Comparison of ENCODE assay signal across 25 cellular contexts in the genomic region with DNA sequence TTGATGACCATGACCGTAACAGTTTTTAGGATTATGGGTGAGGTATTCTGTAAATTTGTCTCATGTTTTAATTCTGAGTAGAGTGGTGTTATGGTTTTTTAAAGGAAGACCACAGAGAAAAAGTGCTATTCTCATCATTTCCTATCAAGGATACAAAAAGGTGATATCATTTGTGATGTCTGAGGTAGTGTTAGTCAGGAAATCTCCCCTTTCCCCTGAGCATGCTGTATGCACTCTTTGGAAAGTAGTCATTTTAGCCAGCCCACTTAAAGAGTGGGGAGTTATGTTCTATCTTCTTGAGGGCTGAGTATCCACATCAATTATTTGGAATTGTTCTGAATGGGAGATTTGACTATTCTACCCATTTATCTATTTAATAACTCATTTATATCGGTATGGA.
DNase-seq lines count a peak whose midpoint lies in the region; ATAC-seq, FAIRE-seq and TF ChIP-seq lines count a peak whose summit lies in the region.
"Had no signal": no experiment of that assay in that cellular context is flagged by ENCODE, and none has a peak within 500 bp of the region (broad histone marks: within the 10 kb centered on the region; RNA-seq: fewer than 3 reads in every experiment).

No MANE protein-coding gene starts in this region.

- peaks cover 12% of the 10 kb centered on the region for H3K27me3 Mint-ChIP-seq in activated CD4-positive, alpha-beta T cell treated with anti-CD3 and anti-CD28 coated beads for 36 hours
- peaks cover 0 to 7% of the 10 kb centered on the region in 2 donors for H3K27me3 Mint-ChIP-seq in natural killer cell treated with Interleukin-12 subunit alpha and Interleukin-12 subunit beta and Interleukin-15 and Interleukin-18, amount 100 ng/mL, for 72 hours
- peaks cover 8 to 15% of the 10 kb centered on the region in 2 donors for H3K27me3 Mint-ChIP-seq in natural killer cell (ENCODE audit: low read depth in 2 of 2)
- H3K27me3 Mint-ChIP-seq: B cell; CD4-positive, CD25-positive, alpha-beta regulatory T cell had no signal

- ATAC-seq in activated CD4-positive, alpha-beta T cell treated with anti-CD3 and anti-CD28 coated beads for 36 hours: peak; percentile 8
- ATAC-seq in natural killer cell treated with Interleukin-12 subunit alpha and Interleukin-12 subunit beta and Interleukin-15 and Interleukin-18, amount 100 ng/mL, for 72 hours: peak in 1 of 2 donors; percentile 37
- ATAC-seq in natural killer cell: no peak
- ATAC-seq: CD8-positive, alpha-beta T cell; GM12878; GM23338; HCT116 had no signal

- FAIRE-seq in bronchial epithelial cell (lab: Jason Lieb, UNC) (no peak), urothelium cell line (lab: Jason Lieb, UNC) (no peak)
- FAIRE-seq: A204.1, D721Med, GM12878 had no signal

- POLR2A ChIA-PET in activated CD4-positive, alpha-beta T cell treated with anti-CD3 and anti-CD28 coated beads for 36 hours (lab: Charles Lee): no interaction called here

- no peaks in the 10 kb centered on the region for H3K36me3 Mint-ChIP-seq in activated CD4-positive, alpha-beta T cell treated with anti-CD3 and anti-CD28 coated beads for 36 hours (ENCODE audit: low read depth)
- H3K36me3 Mint-ChIP-seq in natural killer cell treated with Interleukin-12 subunit alpha and Interleukin-12 subunit beta and Interleukin-15 and Interleukin-18, amount 100 ng/mL, for 72 hours: peaks cover 13% of the 10 kb centered on the region
- no peaks in the 10 kb centered on the region for H3K36me3 Mint-ChIP-seq in natural killer cell
- H3K36me3 Mint-ChIP-seq: CD4-positive, CD25-positive, alpha-beta regulatory T cell; CD8-positive, alpha-beta T cell had no signal

- intact Hi-C loops in activated CD4-positive, alpha-beta T cell treated with anti-CD3 and anti-CD28 coated beads for 36 hours (cut with DNase I, micrococcal nuclease): no loop called here
- intact Hi-C loops in natural killer cell (cut with micrococcal nuclease) (no loop called here), stomach (cut with DNase I; ENCODE audit: low total_unique reads) (no loop called here)

- no peaks in the 10 kb centered on the region for H3K4me1 ChIP-seq in stomach
- H3K4me1 ChIP-seq: BLaER1, Caco-2 had no signal

- no peak for TF ChIP-seq POLR2A in stomach (IDR thresholded peaks at IDR 0.05)

- H3K4me3 ChIP-seq in bronchial epithelial cell (ENCODE audit: low read depth, low read length): no peak overlapping the region
- H3K4me3 ChIP-seq in stomach: no peak overlapping the region
- H3K4me3 ChIP-seq: BLaER1, GM12878, GM23338 had no signal

- H3K27me3 ChIP-seq in bronchial epithelial cell (ENCODE audit: control insufficient read depth, insufficient read depth, low read length) (no peaks in the 10 kb centered on the region), stomach (no peaks in the 10 kb centered on the region)
- H3K27me3 ChIP-seq: BLaER1 had no signal

- H3K4me1 Mint-ChIP-seq in activated CD4-positive, alpha-beta T cell treated with anti-CD3 and anti-CD28 coated beads for 36 hours: peaks cover 3% of the 10 kb centered on the region
- H3K4me1 Mint-ChIP-seq in natural killer cell treated with Interleukin-12 subunit alpha and Interleukin-12 subunit beta and Interleukin-15 and Interleukin-18, amount 100 ng/mL, for 72 hours (ENCODE audit: low read depth in 2 of 2): peaks cover 10 to 41% of the 10 kb centered on the region in 2 donors
- H3K4me1 Mint-ChIP-seq in natural killer cell: no peaks in the 10 kb centered on the region
- H3K4me1 Mint-ChIP-seq: CD4-positive, CD25-positive, alpha-beta regulatory T cell; GM23338; H9 had no signal

- no peak for DNase-seq in activated CD4-positive, alpha-beta T cell treated with anti-CD3 and anti-CD28 coated beads for 36 hours
- no peak for DNase-seq in activated CD4-positive, alpha-beta T cell treated with anti-CD3 and anti-CD28 coated beads, Interleukin-2, amount 50 U/mL, for 1 hour
- DNase-seq in natural killer cell treated with Interleukin-12 subunit alpha and Interleukin-12 subunit beta and Interleukin-15 and Interleukin-18, amount 100 ng/mL, for 72 hours (ENCODE audit: low spot score): no peak
- DNase-seq in natural killer cell (no peak), bronchial epithelial cell (ENCODE audit: low read depth) (peak; percentile 33), urothelium cell line (ENCODE audit: low spot score) (no peak), stomach (no peak)
- no peak for DNase-seq in stimulated activated CD4-positive, alpha-beta T cell treated with anti-CD3 and anti-CD28 coated beads, Interleukin-4, amount 100 ng/mL, for 4 hours
- DNase-seq: Caco-2; CD4-positive, CD25-positive, alpha-beta regulatory T cell; CD8-positive, alpha-beta T cell; DMS 273 treated with DMSO at 0.1 percent for 48 hours; DMS79; EL; GDM1; H9 had no signal

- no peak overlapping the region for H3K27ac ChIP-seq in stomach
- H3K27ac ChIP-seq: 22Rv1, BLaER1, C4-2B had no signal

- WGBS in stomach, 5 donors: 86 to 93% (median 89%) methylated on average over 2 of the region's 2 CpGs

- H3K4me3 Mint-ChIP-seq in activated CD4-positive, alpha-beta T cell treated with anti-CD3 and anti-CD28 coated beads for 36 hours: no peak overlapping the region
- no peak overlapping the region for H3K4me3 Mint-ChIP-seq in natural killer cell treated with Interleukin-12 subunit alpha and Interleukin-12 subunit beta and Interleukin-15 and Interleukin-18, amount 100 ng/mL, for 72 hours
- H3K4me3 Mint-ChIP-seq in natural killer cell: no peak overlapping the region
- H3K4me3 Mint-ChIP-seq: B cell; CD4-positive, CD25-positive, alpha-beta regulatory T cell; CD8-positive, alpha-beta T cell; GM23338; H9 had no signal

- H3K36me3 ChIP-seq in bronchial epithelial cell (ENCODE audit: control insufficient read depth, insufficient read depth, low read length): no peaks in the 10 kb centered on the region
- H3K36me3 ChIP-seq in stomach: no peaks in the 10 kb centered on the region
- H3K36me3 ChIP-seq: BLaER1 had no signal

- peaks cover 4% of the 10 kb centered on the region for H3K9me3 Mint-ChIP-seq in activated CD4-positive, alpha-beta T cell treated with anti-CD3 and anti-CD28 coated beads for 36 hours (ENCODE audit: low read depth)
- no peaks in the 10 kb centered on the region for H3K9me3 Mint-ChIP-seq in natural killer cell treated with Interleukin-12 subunit alpha and Interleukin-12 subunit beta and Interleukin-15 and Interleukin-18, amount 100 ng/mL, for 72 hours
- H3K9me3 Mint-ChIP-seq in natural killer cell: no peaks in the 10 kb centered on the region
- H3K9me3 Mint-ChIP-seq: CD8-positive, alpha-beta T cell; GM23338 had no signal

- H3K9me3 ChIP-seq in stomach: no peaks in the 10 kb centered on the region
- H3K9me3 ChIP-seq: BLaER1, Caco-2 had no signal

- TF ChIP-seq CTCF in natural killer cell (IDR thresholded peaks at IDR 0.05) (no peak), bronchial epithelial cell (IDR thresholded peaks at IDR 0.05; ENCODE audit: insufficient read depth, low read length, severe bottlenecking) (no peak), stomach (IDR thresholded peaks at IDR 0.05) (no peak)

- no peak for TF ChIP-seq EP300 in stomach (IDR thresholded peaks at IDR 0.05)

- CTCF ChIA-PET in activated CD4-positive, alpha-beta T cell treated with anti-CD3 and anti-CD28 coated beads for 36 hours (lab: Charles Lee): interaction anchor here (1.5 kb wide), 1 partner anchor 12 kb away, joined by 3 read pairs; no protein-coding TSS in a partner anchor

- H3K27ac Mint-ChIP-seq in activated CD4-positive, alpha-beta T cell treated with anti-CD3 and anti-CD28 coated beads for 36 hours: no peak overlapping the region
- peak overlapping the region; percentile 4 to 12 for H3K27ac Mint-ChIP-seq in natural killer cell treated with Interleukin-12 subunit alpha and Interleukin-12 subunit beta and Interleukin-15 and Interleukin-18, amount 100 ng/mL, for 72 hours
- H3K27ac Mint-ChIP-seq in natural killer cell: no peak overlapping the region
- H3K27ac Mint-ChIP-seq: B cell; CD4-positive, CD25-positive, alpha-beta regulatory T cell; CD8-positive, alpha-beta T cell; GM23338; H9 had no signal

Comparison
In these comparisons a context has a peak if more than half of its experiments do, and no peak if none do; other contexts are left out.
1. H3K27ac Mint-ChIP-seq: peak in natural killer cell treated with Interleukin-12 subunit alpha and Interleukin-12 subunit beta and Interleukin-15 and Interleukin-18, amount 100 ng/mL, for 72 hours (2 of 2); none in activated CD4-positive, alpha-beta T cell treated with anti-CD3 and anti-CD28 coated beads for 36 hours (single experiment) and natural killer cell (0 of 2).